Comparison of ENCODE assay signal across 8 cellular contexts in the genomic region with DNA sequence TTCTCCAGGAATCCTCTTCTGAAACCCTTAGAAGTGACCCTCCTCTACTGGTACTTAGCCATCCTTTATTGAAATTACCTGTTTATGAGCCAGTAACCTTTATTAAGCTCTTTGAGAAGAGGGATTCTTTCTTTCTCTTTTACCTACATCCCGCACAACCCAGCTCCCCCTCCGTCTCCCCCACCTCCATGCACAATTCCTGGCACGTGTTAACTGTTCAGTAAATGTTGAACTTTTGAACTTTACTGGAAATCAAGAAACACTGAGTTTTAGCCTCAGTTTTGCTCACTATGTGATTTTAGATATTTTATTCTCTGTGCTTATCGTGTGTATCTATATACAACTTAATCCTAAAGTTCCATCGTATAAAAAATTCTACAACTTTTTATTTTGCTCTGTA. TPM values are rescaled to one million over a fixed set of nuclear protein-coding genes. Genes with fewer than 3 reads are reported as not detected.
DNase-seq lines count a peak whose midpoint lies in the region; ATAC-seq and TF ChIP-seq lines count a peak whose summit lies in the region.

No MANE protein-coding gene starts in this region.

- no peaks in the 10 kb centered on the region for H3K9me3 Mint-ChIP-seq in activated T-cell treated with anti-CD3 and anti-CD28 coated beads, Interleukin-2, amount 50 U/mL, for 72 hours
- no peaks in the 10 kb centered on the region for H3K9me3 Mint-ChIP-seq in activated naive CD4-positive, alpha-beta T cell treated with anti-CD3 and anti-CD28 coated beads, Interleukin-2, amount 50 U/mL, for 72 hours
- H3K9me3 Mint-ChIP-seq in type B pancreatic cell = no peaks in the 10 kb centered on the region

- H3K4me1 Mint-ChIP-seq in activated T-cell treated with anti-CD3 and anti-CD28 coated beads, Interleukin-2, amount 50 U/mL, for 72 hours (ENCODE audit: low read depth) = peaks cover 70% of the 10 kb centered on the region
- H3K4me1 Mint-ChIP-seq in type B pancreatic cell (ENCODE audit: unreplicated experiment) = peaks cover 20% of the 10 kb centered on the region

- peaks cover 14 to 15% of the 10 kb centered on the region in 2 donors for H3K36me3 Mint-ChIP-seq in activated T-cell treated with anti-CD3 and anti-CD28 coated beads, Interleukin-2, amount 50 U/mL, for 72 hours (ENCODE audit: insufficient read depth in 2 of 2)
- peaks cover 27 to 46% of the 10 kb centered on the region in 2 donors for H3K36me3 Mint-ChIP-seq in activated naive CD4-positive, alpha-beta T cell treated with anti-CD3 and anti-CD28 coated beads, Interleukin-2, amount 50 U/mL, for 72 hours
- peaks cover 7% of the 10 kb centered on the region for H3K36me3 Mint-ChIP-seq in type B pancreatic cell

- TF ChIP-seq CTCF in kidney epithelial cell (IDR thresholded peaks at IDR 0.05; ENCODE audit: insufficient read depth, low read length, poor library complexity, severe bottlenecking) (no peak), type B pancreatic cell (conservative IDR thresholded peaks at IDR 0.05) (no peak)

- H3K4me3 ChIP-seq in kidney epithelial cell (ENCODE audit: low read depth, low read length) = peak overlapping the region; percentile 64

- H3K27me3 Mint-ChIP-seq in activated T-cell treated with anti-CD3 and anti-CD28 coated beads, Interleukin-2, amount 50 U/mL, for 72 hours (ENCODE audit: low read depth) = no peaks in the 10 kb centered on the region
- H3K27me3 Mint-ChIP-seq in type B pancreatic cell = no peaks in the 10 kb centered on the region

- peak overlapping the region; percentile 85 for H3K27ac Mint-ChIP-seq in activated T-cell treated with anti-CD3 and anti-CD28 coated beads, Interleukin-2, amount 50 U/mL, for 72 hours
- peak overlapping the region; percentile 99 to 100 for H3K27ac Mint-ChIP-seq in activated naive CD4-positive, alpha-beta T cell treated with anti-CD3 and anti-CD28 coated beads, Interleukin-2, amount 50 U/mL, for 72 hours
- peak overlapping the region; percentile 98 for H3K27ac Mint-ChIP-seq in type B pancreatic cell

- DNase-seq in activated T-cell treated with anti-CD3 and anti-CD28 coated beads, Interleukin-2, amount 50 U/mL, for 72 hours = no peak
- no peak for DNase-seq in activated T-cell treated with anti-CD3 and anti-CD28 coated beads, Interleukin-2, amount 50 U/mL, for 1 hour
- no peak for DNase-seq in activated naive CD4-positive, alpha-beta T cell treated with anti-CD3 and anti-CD28 coated beads, Interleukin-2, amount 50 U/mL, for 72 hours (ENCODE audit: low spot score in 2 of 2)
- no peak for DNase-seq in kidney epithelial cell (ENCODE audit: low read depth)
- DNase-seq in type B pancreatic cell (ENCODE audit: extremely low spot score, unreplicated experiment) = no peak
- no peak for DNase-seq in NCI-H2029 (lab: John Stamatoyannopoulos, UW)

- no peaks in the 10 kb centered on the region for H3K36me3 ChIP-seq in kidney epithelial cell (ENCODE audit: control insufficient read depth, insufficient read depth, low read length)

- H3K27me3 ChIP-seq in kidney epithelial cell (ENCODE audit: control insufficient read depth, insufficient read depth, low read length) = no peaks in the 10 kb centered on the region

- peak overlapping the region; percentile 85 to 99 for H3K4me3 Mint-ChIP-seq in activated T-cell treated with anti-CD3 and anti-CD28 coated beads, Interleukin-2, amount 50 U/mL, for 72 hours
- peak overlapping the region; percentile 98 for H3K4me3 Mint-ChIP-seq in type B pancreatic cell

- ATAC-seq in activated T-cell treated with anti-CD3 and anti-CD28 coated beads, Interleukin-2, amount 50 U/mL, for 72 hours (replicated peaks in 1 of 2) = no peak
- no peak for ATAC-seq in activated naive CD4-positive, alpha-beta T cell treated with anti-CD3 and anti-CD28 coated beads, Interleukin-2, amount 50 U/mL, for 72 hours
- ATAC-seq in GM21619 (IDR thresholded peaks at IDR 0.05; ENCODE audit: unreplicated experiment) = no peak
- no peak for ATAC-seq in HG03565 (IDR thresholded peaks at IDR 0.05; ENCODE audit: unreplicated experiment)

RNA-seq across cellular contexts. Expression of gene TMED5, which starts 1.8 kb away (rescaled TPM):
- total RNA-seq in activated T-cell treated with anti-CD3 and anti-CD28 coated beads, Interleukin-2, amount 50 U/mL, for 72 hours = 10 to 100 TPM; 50.2 to 65.3 TPM
- 10 to 100 TPM; 22.2 to 30.0 TPM for total RNA-seq in activated naive CD4-positive, alpha-beta T cell treated with anti-CD3 and anti-CD28 coated beads, Interleukin-2, amount 50 U/mL, for 72 hours
- 58.5 and 64.6 TPM in 2 replicates for total RNA-seq in kidney epithelial cell
- total RNA-seq in type B pancreatic cell (ENCODE audit: low replicate concordance) = 36.8 and 43.0 TPM in 2 replicates

RNA-seq across cellular contexts. Expression of gene CCDC18, which starts 2.1 kb away (rescaled TPM):
- total RNA-seq in activated T-cell treated with anti-CD3 and anti-CD28 coated beads, Interleukin-2, amount 50 U/mL, for 72 hours = 10 to 100 TPM; 27.0 to 30.1 TPM
- 10 to 100 TPM in 1 of 2 donors, 1 to 10 TPM in 1; 9.6 to 22.6 TPM for total RNA-seq in activated naive CD4-positive, alpha-beta T cell treated with anti-CD3 and anti-CD28 coated beads, Interleukin-2, amount 50 U/mL, for 72 hours
- total RNA-seq in kidney epithelial cell (3.4 and 16.9 TPM in 2 replicates), type B pancreatic cell (ENCODE audit: low replicate concordance) (5.4 and 13.3 TPM in 2 replicates)
